1 cellular context compared by ENCODE assay signal in the genomic region with DNA sequence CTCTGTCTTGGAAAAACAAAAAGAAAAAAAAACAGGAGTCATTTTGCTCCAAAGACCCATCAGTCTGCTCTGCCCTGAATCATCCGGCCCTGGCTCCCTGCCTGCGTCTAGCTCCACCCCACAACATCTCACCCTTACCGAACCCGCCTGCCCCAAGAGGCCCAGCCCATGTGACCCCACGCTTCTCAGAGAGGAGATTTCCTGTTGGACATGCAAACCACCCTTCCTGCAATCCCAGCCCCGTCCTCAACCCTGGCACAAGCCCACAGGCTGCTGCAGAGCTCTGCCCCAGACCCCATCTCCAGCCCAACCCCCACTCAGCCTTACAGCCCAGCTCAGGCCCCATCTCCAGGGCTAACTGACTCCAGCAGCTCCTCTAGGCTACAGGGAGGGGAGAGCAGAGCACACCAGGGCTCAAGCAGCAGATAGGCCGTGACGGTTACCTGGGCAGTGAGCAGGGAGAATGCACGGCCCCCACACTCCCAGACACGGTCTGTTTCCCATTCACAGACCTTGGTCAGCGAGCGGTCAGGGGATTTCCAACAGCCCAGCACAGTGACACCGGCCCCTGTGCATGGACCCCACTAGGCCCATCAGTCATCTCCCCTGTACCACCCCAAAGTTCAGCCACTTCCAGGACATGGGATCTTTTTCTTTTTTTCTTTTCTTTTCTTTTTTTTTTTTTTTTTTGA.
TF ChIP-seq lines count a peak whose summit lies in the region.

No MANE protein-coding gene starts in this region.

TF ChIP-seq in K562, 482 proteins besides CTCF, POLR2A, EP300 and RAD21 (continued from another document and continues in another):
- TF ChIP-seq, protein P1, sequence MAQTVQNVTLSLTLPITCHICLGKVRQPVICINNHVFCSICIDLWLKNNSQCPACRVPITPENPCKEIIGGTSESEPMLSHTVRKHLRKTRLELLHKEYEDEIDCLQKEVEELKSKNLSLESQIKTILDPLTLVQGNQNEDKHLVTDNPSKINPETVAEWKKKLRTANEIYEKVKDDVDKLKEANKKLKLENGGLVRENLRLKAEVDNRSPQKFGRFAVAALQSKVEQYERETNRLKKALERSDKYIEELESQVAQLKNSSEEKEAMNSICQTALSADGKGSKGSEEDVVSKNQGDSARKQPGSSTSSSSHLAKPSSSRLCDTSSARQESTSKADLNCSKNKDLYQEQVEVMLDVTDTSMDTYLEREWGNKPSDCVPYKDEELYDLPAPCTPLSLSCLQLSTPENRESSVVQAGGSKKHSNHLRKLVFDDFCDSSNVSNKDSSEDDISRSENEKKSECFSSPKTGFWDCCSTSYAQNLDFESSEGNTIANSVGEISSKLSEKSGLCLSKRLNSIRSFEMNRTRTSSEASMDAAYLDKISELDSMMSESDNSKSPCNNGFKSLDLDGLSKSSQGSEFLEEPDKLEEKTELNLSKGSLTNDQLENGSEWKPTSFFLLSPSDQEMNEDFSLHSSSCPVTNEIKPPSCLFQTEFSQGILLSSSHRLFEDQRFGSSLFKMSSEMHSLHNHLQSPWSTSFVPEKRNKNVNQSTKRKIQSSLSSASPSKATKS (CRISPR knock-in tag; IDR thresholded peaks at IDR 0.05), result no peak
- TF ChIP-seq, protein P2, sequence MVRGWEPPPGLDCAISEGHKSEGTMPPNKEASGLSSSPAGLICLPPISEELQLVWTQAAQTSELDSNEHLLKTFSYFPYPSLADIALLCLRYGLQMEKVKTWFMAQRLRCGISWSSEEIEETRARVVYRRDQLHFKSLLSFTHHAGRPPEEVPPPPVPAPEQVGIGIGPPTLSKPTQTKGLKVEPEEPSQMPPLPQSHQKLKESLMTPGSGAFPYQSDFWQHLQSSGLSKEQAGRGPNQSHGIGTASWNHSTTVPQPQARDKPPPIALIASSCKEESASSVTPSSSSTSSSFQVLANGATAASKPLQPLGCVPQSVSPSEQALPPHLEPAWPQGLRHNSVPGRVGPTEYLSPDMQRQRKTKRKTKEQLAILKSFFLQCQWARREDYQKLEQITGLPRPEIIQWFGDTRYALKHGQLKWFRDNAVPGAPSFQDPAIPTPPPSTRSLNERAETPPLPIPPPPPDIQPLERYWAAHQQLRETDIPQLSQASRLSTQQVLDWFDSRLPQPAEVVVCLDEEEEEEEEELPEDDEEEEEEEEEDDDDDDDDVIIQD (CRISPR knock-in tag; IDR thresholded peaks at IDR 0.05), result no peak
- TF ChIP-seq EWSR1 (IDR thresholded peaks at IDR 0.05; ENCODE audit: borderline replicate concordance, low read depth, partially characterized antibody) (no peak), TAF1 (IDR thresholded peaks at IDR 0.05; ENCODE audit: control insufficient read depth, extremely low read depth, insufficient read depth, low read length, severe bottlenecking) (no peak), ZNF431 (CRISPR knock-in tag; IDR thresholded peaks at IDR 0.05) (no peak), KLF16 (IDR thresholded peaks at IDR 0.05) (no peak), SRF (CRISPR knock-in tag; IDR thresholded peaks at IDR 0.05) (no peak), U2AF2 (optimal IDR thresholded peaks at IDR 0.05; ENCODE audit: low read depth, low read length) (no peak), NONO (IDR thresholded peaks at IDR 0.05; ENCODE audit: low read depth in 2 of 2, low read length in 1 of 2) (no peak), PRMT5 (CRISPR knock-in tag; IDR thresholded peaks at IDR 0.05) (no peak), CEBPG (CRISPR knock-in tag; IDR thresholded peaks at IDR 0.05) (no peak), CEBPG (tag; conservative IDR thresholded peaks at IDR 0.05 in 1 of 2, IDR thresholded peaks at IDR 0.05 in 1 of 2) (no peak), RFX7 (CRISPR knock-in tag; IDR thresholded peaks at IDR 0.05) (no peak), STAT5B (CRISPR knock-in tag; IDR thresholded peaks at IDR 0.05) (no peak), RFX1 (IDR thresholded peaks at IDR 0.05) (no peak), SIN3A (IDR thresholded peaks at IDR 0.05; ENCODE audit: borderline replicate concordance in 2 of 2, control insufficient read depth in 1 of 2, low read depth in 2 of 2, low read length in 2 of 2) (no peak), HLTF (IDR thresholded peaks at IDR 0.05) (no peak), SAFB (IDR thresholded peaks at IDR 0.05; ENCODE audit: borderline replicate concordance, low read depth, low read length) (no peak), RCOR1 (IDR thresholded peaks at IDR 0.05; ENCODE audit: borderline replicate concordance in 1 of 2, low read depth in 2 of 2, low read length in 2 of 2) (peak in 1 of 2 experiments; percentile 55; a peak in 1 of 4 replicates), ETV1 (tag; conservative IDR thresholded peaks at IDR 0.05; ENCODE audit: low read depth) (no peak), ATF1 (CRISPR knock-in tag; IDR thresholded peaks at IDR 0.05) (no peak), ATF1 (tag; IDR thresholded peaks at IDR 0.05) (no peak), TFAM (CRISPR knock-in tag; conservative IDR thresholded peaks at IDR 0.05) (no peak), RUNX1 (IDR thresholded peaks at IDR 0.05; ENCODE audit: low read depth) (no peak), DDX20 (tag; IDR thresholded peaks at IDR 0.05; ENCODE audit: low read depth) (no peak), GABPB2 (CRISPR knock-in tag; conservative IDR thresholded peaks at IDR 0.05) (no peak), STAT5A (IDR thresholded peaks at IDR 0.05; ENCODE audit: borderline replicate concordance, low read length) (no peak), ZC3H11A (IDR thresholded peaks at IDR 0.05; ENCODE audit: low read depth, low read length) (no peak), RBM14 (IDR thresholded peaks at IDR 0.05; ENCODE audit: borderline replicate concordance, insufficient read depth, low read depth, low read length) (no peak)
- TF ChIP-seq, protein P3, sequence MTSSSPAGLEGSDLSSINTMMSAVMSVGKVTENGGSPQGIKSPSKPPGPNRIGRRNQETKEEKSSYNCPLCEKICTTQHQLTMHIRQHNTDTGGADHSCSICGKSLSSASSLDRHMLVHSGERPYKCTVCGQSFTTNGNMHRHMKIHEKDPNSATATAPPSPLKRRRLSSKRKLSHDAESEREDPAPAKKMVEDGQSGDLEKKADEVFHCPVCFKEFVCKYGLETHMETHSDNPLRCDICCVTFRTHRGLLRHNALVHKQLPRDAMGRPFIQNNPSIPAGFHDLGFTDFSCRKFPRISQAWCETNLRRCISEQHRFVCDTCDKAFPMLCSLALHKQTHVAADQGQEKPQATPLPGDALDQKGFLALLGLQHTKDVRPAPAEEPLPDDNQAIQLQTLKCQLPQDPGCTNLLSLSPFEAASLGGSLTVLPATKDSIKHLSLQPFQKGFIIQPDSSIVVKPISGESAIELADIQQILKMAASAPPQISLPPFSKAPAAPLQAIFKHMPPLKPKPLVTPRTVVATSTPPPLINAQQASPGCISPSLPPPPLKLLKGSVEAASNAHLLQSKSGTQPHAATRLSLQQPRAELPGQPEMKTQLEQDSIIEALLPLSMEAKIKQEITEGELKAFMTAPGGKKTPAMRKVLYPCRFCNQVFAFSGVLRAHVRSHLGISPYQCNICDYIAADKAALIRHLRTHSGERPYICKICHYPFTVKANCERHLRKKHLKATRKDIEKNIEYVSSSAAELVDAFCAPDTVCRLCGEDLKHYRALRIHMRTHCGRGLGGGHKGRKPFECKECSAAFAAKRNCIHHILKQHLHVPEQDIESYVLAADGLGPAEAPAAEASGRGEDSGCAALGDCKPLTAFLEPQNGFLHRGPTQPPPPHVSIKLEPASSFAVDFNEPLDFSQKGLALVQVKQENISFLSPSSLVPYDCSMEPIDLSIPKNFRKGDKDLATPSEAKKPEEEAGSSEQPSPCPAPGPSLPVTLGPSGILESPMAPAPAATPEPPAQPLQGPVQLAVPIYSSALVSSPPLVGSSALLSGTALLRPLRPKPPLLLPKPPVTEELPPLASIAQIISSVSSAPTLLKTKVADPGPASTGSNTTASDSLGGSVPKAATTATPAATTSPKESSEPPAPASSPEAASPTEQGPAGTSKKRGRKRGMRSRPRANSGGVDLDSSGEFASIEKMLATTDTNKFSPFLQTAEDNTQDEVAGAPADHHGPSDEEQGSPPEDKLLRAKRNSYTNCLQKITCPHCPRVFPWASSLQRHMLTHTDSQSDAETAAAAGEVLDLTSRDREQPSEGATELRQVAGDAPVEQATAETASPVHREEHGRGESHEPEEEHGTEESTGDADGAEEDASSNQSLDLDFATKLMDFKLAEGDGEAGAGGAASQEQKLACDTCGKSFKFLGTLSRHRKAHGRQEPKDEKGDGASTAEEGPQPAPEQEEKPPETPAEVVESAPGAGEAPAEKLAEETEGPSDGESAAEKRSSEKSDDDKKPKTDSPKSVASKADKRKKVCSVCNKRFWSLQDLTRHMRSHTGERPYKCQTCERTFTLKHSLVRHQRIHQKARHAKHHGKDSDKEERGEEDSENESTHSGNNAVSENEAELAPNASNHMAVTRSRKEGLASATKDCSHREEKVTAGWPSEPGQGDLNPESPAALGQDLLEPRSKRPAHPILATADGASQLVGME (CRISPR knock-in tag; IDR thresholded peaks at IDR 0.05), result no peak
- TF ChIP-seq, protein P4, sequence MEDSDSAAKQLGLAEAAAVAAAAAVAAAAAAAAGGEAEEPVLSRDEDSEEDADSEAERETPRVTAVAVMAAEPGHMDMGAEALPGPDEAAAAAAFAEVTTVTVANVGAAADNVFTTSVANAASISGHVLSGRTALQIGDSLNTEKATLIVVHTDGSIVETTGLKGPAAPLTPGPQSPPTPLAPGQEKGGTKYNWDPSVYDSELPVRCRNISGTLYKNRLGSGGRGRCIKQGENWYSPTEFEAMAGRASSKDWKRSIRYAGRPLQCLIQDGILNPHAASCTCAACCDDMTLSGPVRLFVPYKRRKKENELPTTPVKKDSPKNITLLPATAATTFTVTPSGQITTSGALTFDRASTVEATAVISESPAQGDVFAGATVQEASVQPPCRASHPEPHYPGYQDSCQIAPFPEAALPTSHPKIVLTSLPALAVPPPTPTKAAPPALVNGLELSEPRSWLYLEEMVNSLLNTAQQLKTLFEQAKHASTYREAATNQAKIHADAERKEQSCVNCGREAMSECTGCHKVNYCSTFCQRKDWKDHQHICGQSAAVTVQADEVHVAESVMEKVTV (CRISPR knock-in tag; IDR thresholded peaks at IDR 0.05), result no peak
- TF ChIP-seq, protein P5, sequence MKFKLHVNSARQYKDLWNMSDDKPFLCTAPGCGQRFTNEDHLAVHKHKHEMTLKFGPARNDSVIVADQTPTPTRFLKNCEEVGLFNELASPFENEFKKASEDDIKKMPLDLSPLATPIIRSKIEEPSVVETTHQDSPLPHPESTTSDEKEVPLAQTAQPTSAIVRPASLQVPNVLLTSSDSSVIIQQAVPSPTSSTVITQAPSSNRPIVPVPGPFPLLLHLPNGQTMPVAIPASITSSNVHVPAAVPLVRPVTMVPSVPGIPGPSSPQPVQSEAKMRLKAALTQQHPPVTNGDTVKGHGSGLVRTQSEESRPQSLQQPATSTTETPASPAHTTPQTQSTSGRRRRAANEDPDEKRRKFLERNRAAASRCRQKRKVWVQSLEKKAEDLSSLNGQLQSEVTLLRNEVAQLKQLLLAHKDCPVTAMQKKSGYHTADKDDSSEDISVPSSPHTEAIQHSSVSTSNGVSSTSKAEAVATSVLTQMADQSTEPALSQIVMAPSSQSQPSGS (CRISPR knock-in tag; IDR thresholded peaks at IDR 0.05), result no peak
- TF ChIP-seq, protein P6, sequence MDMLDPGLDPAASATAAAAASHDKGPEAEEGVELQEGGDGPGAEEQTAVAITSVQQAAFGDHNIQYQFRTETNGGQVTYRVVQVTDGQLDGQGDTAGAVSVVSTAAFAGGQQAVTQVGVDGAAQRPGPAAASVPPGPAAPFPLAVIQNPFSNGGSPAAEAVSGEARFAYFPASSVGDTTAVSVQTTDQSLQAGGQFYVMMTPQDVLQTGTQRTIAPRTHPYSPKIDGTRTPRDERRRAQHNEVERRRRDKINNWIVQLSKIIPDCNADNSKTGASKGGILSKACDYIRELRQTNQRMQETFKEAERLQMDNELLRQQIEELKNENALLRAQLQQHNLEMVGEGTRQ (CRISPR knock-in tag; IDR thresholded peaks at IDR 0.05), result peak; percentile 79
- TF ChIP-seq, protein P7, sequence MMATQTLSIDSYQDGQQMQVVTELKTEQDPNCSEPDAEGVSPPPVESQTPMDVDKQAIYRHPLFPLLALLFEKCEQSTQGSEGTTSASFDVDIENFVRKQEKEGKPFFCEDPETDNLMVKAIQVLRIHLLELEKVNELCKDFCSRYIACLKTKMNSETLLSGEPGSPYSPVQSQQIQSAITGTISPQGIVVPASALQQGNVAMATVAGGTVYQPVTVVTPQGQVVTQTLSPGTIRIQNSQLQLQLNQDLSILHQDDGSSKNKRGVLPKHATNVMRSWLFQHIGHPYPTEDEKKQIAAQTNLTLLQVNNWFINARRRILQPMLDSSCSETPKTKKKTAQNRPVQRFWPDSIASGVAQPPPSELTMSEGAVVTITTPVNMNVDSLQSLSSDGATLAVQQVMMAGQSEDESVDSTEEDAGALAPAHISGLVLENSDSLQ (IDR thresholded peaks at IDR 0.05), result peak; percentile 56
- TF ChIP-seq, protein P8, sequence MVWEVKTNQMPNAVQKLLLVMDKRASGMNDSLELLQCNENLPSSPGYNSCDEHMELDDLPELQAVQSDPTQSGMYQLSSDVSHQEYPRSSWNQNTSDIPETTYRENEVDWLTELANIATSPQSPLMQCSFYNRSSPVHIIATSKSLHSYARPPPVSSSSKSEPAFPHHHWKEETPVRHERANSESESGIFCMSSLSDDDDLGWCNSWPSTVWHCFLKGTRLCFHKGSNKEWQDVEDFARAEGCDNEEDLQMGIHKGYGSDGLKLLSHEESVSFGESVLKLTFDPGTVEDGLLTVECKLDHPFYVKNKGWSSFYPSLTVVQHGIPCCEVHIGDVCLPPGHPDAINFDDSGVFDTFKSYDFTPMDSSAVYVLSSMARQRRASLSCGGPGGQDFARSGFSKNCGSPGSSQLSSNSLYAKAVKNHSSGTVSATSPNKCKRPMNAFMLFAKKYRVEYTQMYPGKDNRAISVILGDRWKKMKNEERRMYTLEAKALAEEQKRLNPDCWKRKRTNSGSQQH (CRISPR knock-in tag; IDR thresholded peaks at IDR 0.05), result no peak
- TF ChIP-seq, protein P9, sequence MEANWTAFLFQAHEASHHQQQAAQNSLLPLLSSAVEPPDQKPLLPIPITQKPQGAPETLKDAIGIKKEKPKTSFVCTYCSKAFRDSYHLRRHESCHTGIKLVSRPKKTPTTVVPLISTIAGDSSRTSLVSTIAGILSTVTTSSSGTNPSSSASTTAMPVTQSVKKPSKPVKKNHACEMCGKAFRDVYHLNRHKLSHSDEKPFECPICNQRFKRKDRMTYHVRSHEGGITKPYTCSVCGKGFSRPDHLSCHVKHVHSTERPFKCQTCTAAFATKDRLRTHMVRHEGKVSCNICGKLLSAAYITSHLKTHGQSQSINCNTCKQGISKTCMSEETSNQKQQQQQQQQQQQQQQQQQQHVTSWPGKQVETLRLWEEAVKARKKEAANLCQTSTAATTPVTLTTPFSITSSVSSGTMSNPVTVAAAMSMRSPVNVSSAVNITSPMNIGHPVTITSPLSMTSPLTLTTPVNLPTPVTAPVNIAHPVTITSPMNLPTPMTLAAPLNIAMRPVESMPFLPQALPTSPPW (CRISPR knock-in tag; IDR thresholded peaks at IDR 0.05), result peak; percentile 37; the same call in 1 of the 2 replicates
- TF ChIP-seq, protein P10, sequence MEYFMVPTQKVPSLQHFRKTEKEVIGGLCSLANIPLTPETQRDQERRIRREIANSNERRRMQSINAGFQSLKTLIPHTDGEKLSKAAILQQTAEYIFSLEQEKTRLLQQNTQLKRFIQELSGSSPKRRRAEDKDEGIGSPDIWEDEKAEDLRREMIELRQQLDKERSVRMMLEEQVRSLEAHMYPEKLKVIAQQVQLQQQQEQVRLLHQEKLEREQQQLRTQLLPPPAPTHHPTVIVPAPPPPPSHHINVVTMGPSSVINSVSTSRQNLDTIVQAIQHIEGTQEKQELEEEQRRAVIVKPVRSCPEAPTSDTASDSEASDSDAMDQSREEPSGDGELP (CRISPR knock-in tag; IDR thresholded peaks at IDR 0.05; ENCODE audit: borderline replicate concordance), result peak; percentile 34; the same call in 1 of the 2 replicates
